In the genomic region with DNA sequence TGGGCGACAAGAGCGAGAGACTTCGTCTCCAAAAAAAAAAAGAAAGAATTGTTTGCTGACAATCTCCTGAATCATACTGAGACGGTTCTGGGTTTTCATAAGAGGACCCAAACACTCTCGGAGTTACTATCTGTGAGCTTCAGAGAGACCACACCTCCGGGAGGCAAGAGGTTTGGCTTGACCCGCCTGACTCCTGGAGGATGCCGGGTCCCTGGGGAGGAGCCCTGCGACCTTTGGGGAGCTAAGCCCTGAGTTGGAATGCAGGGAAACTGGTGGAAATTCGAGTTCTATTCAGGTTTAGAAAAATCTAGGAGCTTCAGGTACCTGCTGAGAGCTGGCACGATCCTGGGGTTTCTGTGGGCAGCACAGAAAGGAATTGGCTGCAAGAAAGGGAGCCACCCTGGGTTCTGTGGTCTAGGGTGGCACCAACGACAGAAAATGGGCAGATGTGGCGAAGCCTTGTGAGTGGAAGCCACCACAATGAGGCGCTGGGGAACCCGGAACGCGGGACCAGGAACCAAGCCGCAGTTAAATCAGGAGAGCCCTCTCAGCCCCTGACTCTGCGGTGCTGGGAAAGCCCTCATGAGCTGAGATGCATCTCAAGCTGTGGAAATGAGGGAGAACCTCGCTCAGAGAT, we compare ENCODE assay signal across 11 cellular contexts. TPM values are rescaled to one million over a fixed set of nuclear protein-coding genes. Genes with fewer than 3 reads are reported as not detected.
DNase-seq lines count a peak whose midpoint lies in the region; ATAC-seq, FAIRE-seq and TF ChIP-seq lines count a peak whose summit lies in the region.
"Had no signal": no experiment of that assay in that cellular context is flagged by ENCODE, and none has a peak within 500 bp of the region (broad histone marks: within the 10 kb centered on the region; RNA-seq: fewer than 3 reads in every experiment).

No MANE protein-coding gene starts in this region.

- no peak overlapping the region for H3K27ac ChIP-seq in K562 (ENCODE audit: extremely low read depth, low read depth, low read length)
- H3K27ac ChIP-seq in smooth muscle cell (ENCODE audit: low read depth), result no peak overlapping the region
- no peak overlapping the region for H3K27ac ChIP-seq in mammary epithelial cell (ENCODE audit: insufficient read depth, low read depth, low read length)
- H3K27ac ChIP-seq in coronary artery, result no peak overlapping the region
- H3K27ac ChIP-seq: neutrophil, thyroid gland had no signal

- H3K36me3 Mint-ChIP-seq in activated CD8-positive, alpha-beta memory T cell treated with anti-CD3 and anti-CD28 coated beads, Interleukin-2, amount 10 ng/mL, durations not matched to agents 7 days and 5 days, result no peaks in the 10 kb centered on the region

- H3K36me3 ChIP-seq in K562 (ENCODE audit: control insufficient read depth, insufficient read depth, low read length) (no peaks in the 10 kb centered on the region; the same call in 2 of the 3 replicates), smooth muscle cell (ENCODE audit: low read depth) (no peaks in the 10 kb centered on the region), mammary epithelial cell (ENCODE audit: insufficient read depth, low read length) (no peaks in the 10 kb centered on the region)
- H3K36me3 ChIP-seq: neutrophil, thyroid gland had no signal

- no peaks in the 10 kb centered on the region for H3K9me3 Mint-ChIP-seq in activated CD8-positive, alpha-beta memory T cell treated with anti-CD3 and anti-CD28 coated beads, Interleukin-2, amount 10 ng/mL, durations not matched to agents 7 days and 5 days (ENCODE audit: low read depth)

- no peaks in the 10 kb centered on the region for H3K9me3 ChIP-seq in K562 (replicated peaks; ENCODE audit: control insufficient read depth, insufficient read depth, low read depth, low read length)
- no peaks in the 10 kb centered on the region for H3K9me3 ChIP-seq in smooth muscle cell (replicated peaks; ENCODE audit: low read depth)
- no peaks in the 10 kb centered on the region for H3K9me3 ChIP-seq in mammary epithelial cell (replicated peaks; ENCODE audit: insufficient read depth, low read length)
- H3K9me3 ChIP-seq: neutrophil, thyroid gland had no signal

- no peak for ATAC-seq in activated CD8-positive, alpha-beta memory T cell treated with anti-CD3 and anti-CD28 coated beads, Interleukin-2, amount 10 ng/mL, durations not matched to agents 7 days and 5 days
- ATAC-seq in K562, result no peak

- peaks cover 12% of the 10 kb centered on the region for H3K27me3 Mint-ChIP-seq in activated CD8-positive, alpha-beta memory T cell treated with anti-CD3 and anti-CD28 coated beads, Interleukin-2, amount 10 ng/mL, durations not matched to agents 7 days and 5 days

- no peaks in the 10 kb centered on the region for H4K20me1 ChIP-seq in K562 (replicated peaks; ENCODE audit: control insufficient read depth, insufficient read depth, low read length)
- H4K20me1 ChIP-seq in smooth muscle cell (ENCODE audit: low read depth), result no peaks in the 10 kb centered on the region
- no peaks in the 10 kb centered on the region for H4K20me1 ChIP-seq in mammary epithelial cell (ENCODE audit: insufficient read depth, low read length)

- no peak for TF ChIP-seq CTCF in K562 (IDR thresholded peaks at IDR 0.05 in 2 of 3, conservative IDR thresholded peaks at IDR 0.05 in 1 of 3; ENCODE audit: insufficient read depth in 2 of 3, low read depth in 1 of 3, low read length in 3 of 3)
- no peak for TF ChIP-seq CTCF in smooth muscle cell (IDR thresholded peaks at IDR 0.05; ENCODE audit: borderline replicate concordance, insufficient read depth, poor library complexity, severe bottlenecking)
- TF ChIP-seq CTCF in mammary epithelial cell (conservative IDR thresholded peaks at IDR 0.05 in 1 of 2, IDR thresholded peaks at IDR 0.05 in 1 of 2; ENCODE audit: extremely low read depth in 1 of 2, insufficient read depth in 1 of 2, low read depth in 1 of 2, low read length in 2 of 2), result no peak
- no peak for TF ChIP-seq CTCF in coronary artery (IDR thresholded peaks at IDR 0.05)

- CTCF ChIA-PET in activated CD8-positive, alpha-beta memory T cell treated with anti-CD3 and anti-CD28 coated beads, Interleukin-2, amount 10 ng/mL, durations not matched to agents 7 days and 5 days (lab: Charles Lee), result interaction anchor here (0.7 to 11.9 kb wide), 4 partner anchors 9 to 469 kb away, joined by 3 to 109 read pairs (median 4); a partner anchor contains a TSS
- CTCF ChIA-PET in K562 (lab: Yijun Ruan, JAX; ENCODE audit: low intra/inter-chr PET ratio), result interaction anchor here (1.8 kb wide), 1 partner anchor 22 kb away, joined by 10 read pairs; a partner anchor contains a TSS
- CTCF ChIA-PET in mammary epithelial cell (lab: Charles Lee; ENCODE audit: low non-redundant PET), result no interaction called here

- in situ Hi-C loops in K562 (cut with MboI), result loop anchor here (10.0 kb wide), 1 partner anchor 591 kb away; no protein-coding TSS in a partner anchor
- in situ Hi-C loops in mammary epithelial cell (cut with MboI; ENCODE audit: low sequenced_read_pairs in 2 of 2), result no loop called here

- H2AFZ ChIP-seq in K562 (ENCODE audit: low read depth, low read length), result peak overlapping the region; percentile 100
- H2AFZ ChIP-seq in smooth muscle cell (ENCODE audit: low read depth), result peak overlapping the region; percentile 6
- H2AFZ ChIP-seq in mammary epithelial cell (ENCODE audit: low read depth, low read length), result no peak overlapping the region

- 49% methylated on average over 20 of the region's 20 CpGs for WGBS in K562 (ENCODE audit: insufficient coverage, low coverage, missing lambda C conversion rate)
- WGBS in smooth muscle cell (ENCODE audit: low lambda C conversion rate), result 66% methylated on average over 20 of the region's 20 CpGs
- WGBS in mammary epithelial cell (ENCODE audit: low coverage, missing lambda C conversion rate), result 57% methylated on average over 15 of the region's 20 CpGs

- H3K4me1 ChIP-seq in K562 (replicated peaks in 1 of 2; ENCODE audit: control insufficient read depth in 2 of 2, insufficient read depth in 2 of 2, low read length in 2 of 2) (peaks cover 14 to 20% of the 10 kb centered on the region in 2 experiments), smooth muscle cell (ENCODE audit: low read depth) (peaks cover 3% of the 10 kb centered on the region), mammary epithelial cell (ENCODE audit: insufficient read depth, low read length) (no peaks in the 10 kb centered on the region)

- H3K4me3 ChIP-seq in K562, result no peak overlapping the region
- H3K4me3 ChIP-seq in smooth muscle cell, result no peak overlapping the region
- no peak overlapping the region for H3K4me3 ChIP-seq in mammary epithelial cell (replicated peaks in 1 of 3; ENCODE audit: insufficient read depth in 1 of 3, low read depth in 2 of 3, low read length in 3 of 3)
- H3K4me3 ChIP-seq in coronary artery, result no peak overlapping the region
- H3K4me3 ChIP-seq: thyroid gland had no signal

- H3K9me1 ChIP-seq in K562 (ENCODE audit: control insufficient read depth, insufficient read depth, low read length), result no peaks in the 10 kb centered on the region

- intact Hi-C loops in K562 (cut with micrococcal nuclease) (loop anchor here (10.0 kb wide), 1 partner anchor 629 kb away; no protein-coding TSS in a partner anchor), mammary epithelial cell (cut with micrococcal nuclease) (loop anchor here (10.0 kb wide), 1 partner anchor 629 kb away; no protein-coding TSS in a partner anchor)

- TF ChIP-seq POLR2A in K562 (conservative IDR thresholded peaks at IDR 0.05), result no peak

- no peak for TF ChIP-seq EP300 in K562 (IDR thresholded peaks at IDR 0.05; ENCODE audit: low read length)

- H3K9ac ChIP-seq in K562 (ENCODE audit: insufficient read depth in 1 of 2, low read depth in 2 of 2, low read length in 2 of 2) (peak overlapping the region in 1 of 2 experiments; percentile 53; a peak in 2 of 4 replicates), smooth muscle cell (ENCODE audit: low read depth) (no peak overlapping the region), mammary epithelial cell (ENCODE audit: insufficient read depth, low read length) (no peak overlapping the region)

- POLR2A ChIA-PET in K562 (lab: Yijun Ruan, JAX), result interaction anchor here (1.1 to 3.3 kb wide), 2 partner anchors 10 to 22 kb away, joined by 6 to 13 read pairs; a partner anchor contains a TSS

- no peaks in the 10 kb centered on the region for H3K79me2 ChIP-seq in K562 (ENCODE audit: control insufficient read depth, insufficient read depth, low read length)
- H3K79me2 ChIP-seq in smooth muscle cell (ENCODE audit: low read depth), result no peaks in the 10 kb centered on the region
- no peaks in the 10 kb centered on the region for H3K79me2 ChIP-seq in mammary epithelial cell (ENCODE audit: insufficient read depth, low read length)

- no peak for FAIRE-seq in K562 (lab: Jason Lieb, UNC)

- no peak for TF ChIP-seq RAD21 in K562 (CRISPR knock-in tag; conservative IDR thresholded peaks at IDR 0.05 in 1 of 2, IDR thresholded peaks at IDR 0.05 in 1 of 2)

- peaks cover 40% of the 10 kb centered on the region for H3K4me1 Mint-ChIP-seq in activated CD8-positive, alpha-beta memory T cell treated with anti-CD3 and anti-CD28 coated beads, Interleukin-2, amount 10 ng/mL, durations not matched to agents 7 days and 5 days

- BruUV-seq in K562 (replicated peaks; lab: Mats Ljungman, UMichigan) (no TSS peak), mammary epithelial cell (replicated peaks; lab: Mats Ljungman, UMichigan) (no TSS peak)

- H3F3A ChIP-seq in smooth muscle cell (ENCODE audit: low read depth), result no peaks in the 10 kb centered on the region

- peak overlapping the region; percentile 15; the same call in 1 of the 2 replicates for H3K4me2 ChIP-seq in K562 (ENCODE audit: insufficient read depth, low read length)
- H3K4me2 ChIP-seq in smooth muscle cell, result no peak overlapping the region
- no peak overlapping the region for H3K4me2 ChIP-seq in mammary epithelial cell (ENCODE audit: insufficient read depth, low read depth, low read length)

- dilution Hi-C loops in mammary epithelial cell (cut with HindIII; ENCODE audit: low sequenced_read_pairs), result no loop called here

- H3K27ac Mint-ChIP-seq in activated CD8-positive, alpha-beta memory T cell treated with anti-CD3 and anti-CD28 coated beads, Interleukin-2, amount 10 ng/mL, durations not matched to agents 7 days and 5 days, result no peak overlapping the region

- H3K4me3 Mint-ChIP-seq in activated CD8-positive, alpha-beta memory T cell treated with anti-CD3 and anti-CD28 coated beads, Interleukin-2, amount 10 ng/mL, durations not matched to agents 7 days and 5 days, result peak overlapping the region; percentile 74

- DNase-seq in activated CD8-positive, alpha-beta memory T cell treated with anti-CD3 and anti-CD28 coated beads, Interleukin-2, amount 10 ng/mL, durations not matched to agents 7 days and 5 days, result no peak
- DNase-seq in activated CD8-positive, alpha-beta memory T cell treated with anti-CD3 and anti-CD28 coated beads, Interleukin-2, amount 50 U/mL, for 48 hours, result no peak
- DNase-seq in NOMO-1 (lab: John Stamatoyannopoulos, UW; ENCODE audit: unreplicated experiment in 2 of 2) (peak; percentile 81 to 86), K562 (ENCODE audit: extremely low read depth in 1 of 4, low spot score in 3 of 4) (peak in 1 of 4 experiments; percentile 40), smooth muscle cell (lab: John Stamatoyannopoulos, UW; ENCODE audit: unreplicated experiment) (no peak), foreskin melanocyte (no peak), mammary epithelial cell (no peak), coronary artery (ENCODE audit: low spot score) (no peak)

- H3K27me3 ChIP-seq in K562 (ENCODE audit: control insufficient read depth in 2 of 2, insufficient read depth in 2 of 2, low read length in 2 of 2), result no peaks in the 10 kb centered on the region
- no peaks in the 10 kb centered on the region for H3K27me3 ChIP-seq in smooth muscle cell (ENCODE audit: low read depth)
- no peaks in the 10 kb centered on the region for H3K27me3 ChIP-seq in mammary epithelial cell (ENCODE audit: insufficient read depth, low read length)
- H3K27me3 ChIP-seq: thyroid gland had no signal

RNA-seq across cellular contexts. Expression of a gene that starts 21.9 kb away (rescaled TPM):
- 10 to 100 TPM; 18.3 to 21.0 TPM for total RNA-seq in activated CD8-positive, alpha-beta memory T cell treated with anti-CD3 and anti-CD28 coated beads, Interleukin-2, amount 10 ng/mL, durations not matched to agents 7 days and 5 days
- 74.9 and 145 TPM in 2 replicates for total RNA-seq in K562 (2011; cell fraction: chromatin; rRNA removed; ENCODE audit: low replicate concordance)
- 54.0 and 59.3 TPM in 2 replicates for total RNA-seq in K562 (2011; cell fraction: nucleolus; rRNA removed)
- 82.3 and 137 TPM in 2 replicates for total RNA-seq in K562 (2011; cell fraction: nucleoplasm; rRNA removed)
- total RNA-seq in K562 (2014; rRNA removed) (24.6 and 34.7 TPM in 2 replicates), K562 (2014; rRNA removed; fragmentation: Illumina TruSeq; extraction: Trizol) (34.3 and 37.4 TPM in 2 replicates), K562 (2015; rRNA removed; fragmentation: Illumina TruSeq; extraction: Trizol) (34.6 and 37.1 TPM in 2 replicates), K562 (2021) (25.0 and 27.5 TPM in 2 replicates), smooth muscle cell (21.8 and 33.9 TPM in 2 replicates), mammary epithelial cell (10 to 100 TPM; 26.2 to 30.2 TPM)
- polyA plus RNA-seq in K562 (2011; rRNA removed) (54.9 and 67.7 TPM in 2 replicates), K562 (2014; fragmentation: Illumina TruSeq; extraction: Trizol) (34.1 and 40.8 TPM in 2 replicates), K562 (2014; fragmentation: Nextera tagmentation; extraction: Ambion mirVana) (1 to 10 TPM; 9.3 to 9.4 TPM), K562 (2014; rRNA removed) (37.2 and 39.2 TPM in 2 replicates), smooth muscle cell (20.7 and 21.5 TPM in 2 replicates), mammary epithelial cell (13.5 TPM)
- polyA plus RNA-seq in K562 (2011; cell fraction: cytosol; rRNA removed), result 21.4 and 35.1 TPM in 2 replicates
- polyA plus RNA-seq in K562 (2011; cell fraction: nucleus; rRNA removed), result 47.7 TPM in 2 replicates
- polyA plus RNA-seq in K562 (2012), result 19.0 and 41.6 TPM in 2 replicates
- 44.5 and 46.3 TPM in 2 replicates for polyA minus RNA-seq in K562 (2011; rRNA and poly(A)+ RNA removed)
- polyA minus RNA-seq in K562 (2011; cell fraction: cytosol; rRNA and poly(A)+ RNA removed), result 13.2 and 19.8 TPM in 2 replicates
- polyA minus RNA-seq in K562 (2011; cell fraction: nucleus; rRNA and poly(A)+ RNA removed), result 59.0 and 88.5 TPM in 2 replicates
- polyA minus RNA-seq in mammary epithelial cell, result 42.2 TPM

RNA-seq across cellular contexts. Expression of a gene that starts 52.3 kb away (rescaled TPM):
- total RNA-seq in activated CD8-positive, alpha-beta memory T cell treated with anti-CD3 and anti-CD28 coated beads, Interleukin-2, amount 10 ng/mL, durations not matched to agents 7 days and 5 days, result not detected
- 0.14 TPM in 1 of 2 replicates, not detected in the other for total RNA-seq in K562 (2011; cell fraction: chromatin; rRNA removed; ENCODE audit: low replicate concordance)
- not detected in 2 replicates for total RNA-seq in K562 (2011; cell fraction: nucleolus; rRNA removed)
- total RNA-seq in K562 (2011; cell fraction: nucleoplasm; rRNA removed), result 0.44 TPM in 1 of 2 replicates, not detected in the other
- not detected in 2 replicates for total RNA-seq in K562 (2014; rRNA removed)
- not detected in 2 replicates for total RNA-seq in K562 (2014; rRNA removed; fragmentation: Illumina TruSeq; extraction: Trizol)
- 0.04 TPM in 1 of 2 replicates, not detected in the other for total RNA-seq in K562 (2015; rRNA removed; fragmentation: Illumina TruSeq; extraction: Trizol)
- total RNA-seq in K562 (2021), result not detected in 2 replicates
- polyA plus RNA-seq in K562 (2011; rRNA removed), result not detected in 2 replicates
- not detected in 2 replicates for polyA plus RNA-seq in K562 (2011; cell fraction: cytosol; rRNA removed)
- polyA plus RNA-seq in K562 (2011; cell fraction: nucleus; rRNA removed), result not detected in 2 replicates
- 0.13 and 0.43 TPM in 2 replicates for polyA plus RNA-seq in K562 (2012)
- polyA plus RNA-seq in K562 (2014; fragmentation: Illumina TruSeq; extraction: Trizol), result not detected in 2 replicates
- polyA plus RNA-seq in K562 (2014; fragmentation: Nextera tagmentation; extraction: Ambion mirVana), result not detected
- not detected in 2 replicates for polyA plus RNA-seq in K562 (2014; rRNA removed)
- polyA minus RNA-seq in K562 (2011; rRNA and poly(A)+ RNA removed), result not detected in 2 replicates
- polyA minus RNA-seq in K562 (2011; cell fraction: cytosol; rRNA and poly(A)+ RNA removed), result not detected in 2 replicates
- not detected in 2 replicates for polyA minus RNA-seq in K562 (2011; cell fraction: nucleus; rRNA and poly(A)+ RNA removed)
- total RNA-seq in smooth muscle cell, result 0.36 and 0.49 TPM in 2 replicates
- 0.25 TPM in 1 of 2 replicates, not detected in the other for polyA plus RNA-seq in smooth muscle cell
- not detected for total RNA-seq in mammary epithelial cell
- polyA plus RNA-seq in mammary epithelial cell, result not detected
- 4.5 TPM for polyA minus RNA-seq in mammary epithelial cell
- total RNA-seq: thyroid gland had no signal
- polyA plus RNA-seq: adipose tissue had no signal

Comparison
In these comparisons a context has a peak if more than half of its experiments do, and no peak if none do; other contexts are left out.
1. DNase-seq: peak in NOMO-1 (2 of 2); none in activated CD8-positive, alpha-beta memory T cell treated with anti-CD3 and anti-CD28 coated beads, Interleukin-2, amount 10 ng/mL, durations not matched to agents 7 days and 5 days (single experiment), activated CD8-positive, alpha-beta memory T cell treated with anti-CD3 and anti-CD28 coated beads, Interleukin-2, amount 50 U/mL, for 48 hours (single experiment), smooth muscle cell (single experiment), foreskin melanocyte (single experiment), mammary epithelial cell (single experiment) and coronary artery (single experiment).